ENCODE assay signal across 1 cellular context in the genomic region with DNA sequence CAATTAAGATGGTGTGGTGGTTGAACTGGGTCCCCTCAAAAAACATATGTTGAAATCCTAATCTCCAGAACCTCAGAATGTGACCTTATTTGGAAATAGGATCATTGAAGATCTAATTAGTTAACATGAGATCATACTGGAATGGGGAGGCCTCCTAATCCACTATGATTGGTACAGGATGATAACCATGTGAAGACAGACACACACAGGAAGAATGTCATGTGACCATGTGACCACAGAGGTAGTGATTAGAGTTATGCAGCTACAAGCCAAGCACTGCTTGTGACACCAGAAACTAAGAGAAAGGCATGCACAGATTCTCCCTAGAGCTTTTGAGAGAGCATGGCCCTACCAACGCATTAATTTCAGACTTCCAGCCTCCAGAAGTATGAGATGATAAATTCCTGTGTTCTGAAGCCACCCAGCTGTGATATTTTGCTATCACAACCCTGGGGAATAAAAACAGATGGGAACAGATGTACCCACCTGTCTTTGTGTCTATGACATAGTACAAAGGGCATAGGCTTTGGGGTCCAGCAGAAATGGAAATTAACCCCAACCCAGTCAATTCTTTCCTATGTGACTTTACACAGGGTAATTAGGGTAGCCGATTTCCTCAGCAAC.
A peak's percentile ranks its signal among the peaks of the same experiment; 100 is the strongest.
TF ChIP-seq lines count a peak whose summit lies in the region.

No MANE protein-coding gene starts in this region.

TF ChIP-seq in K562, 482 proteins besides CTCF, POLR2A, EP300 and RAD21 (continued from another document and continues in another):
- TF ChIP-seq ZBTB43 (CRISPR knock-in tag; IDR thresholded peaks at IDR 0.05): no peak
- peak; percentile 78 for TF ChIP-seq ZNF175 (CRISPR knock-in tag; IDR thresholded peaks at IDR 0.05; ENCODE audit: low read depth)
- TF ChIP-seq ZNF668 (CRISPR knock-in tag; IDR thresholded peaks at IDR 0.05): no peak
- TF ChIP-seq, protein P1, sequence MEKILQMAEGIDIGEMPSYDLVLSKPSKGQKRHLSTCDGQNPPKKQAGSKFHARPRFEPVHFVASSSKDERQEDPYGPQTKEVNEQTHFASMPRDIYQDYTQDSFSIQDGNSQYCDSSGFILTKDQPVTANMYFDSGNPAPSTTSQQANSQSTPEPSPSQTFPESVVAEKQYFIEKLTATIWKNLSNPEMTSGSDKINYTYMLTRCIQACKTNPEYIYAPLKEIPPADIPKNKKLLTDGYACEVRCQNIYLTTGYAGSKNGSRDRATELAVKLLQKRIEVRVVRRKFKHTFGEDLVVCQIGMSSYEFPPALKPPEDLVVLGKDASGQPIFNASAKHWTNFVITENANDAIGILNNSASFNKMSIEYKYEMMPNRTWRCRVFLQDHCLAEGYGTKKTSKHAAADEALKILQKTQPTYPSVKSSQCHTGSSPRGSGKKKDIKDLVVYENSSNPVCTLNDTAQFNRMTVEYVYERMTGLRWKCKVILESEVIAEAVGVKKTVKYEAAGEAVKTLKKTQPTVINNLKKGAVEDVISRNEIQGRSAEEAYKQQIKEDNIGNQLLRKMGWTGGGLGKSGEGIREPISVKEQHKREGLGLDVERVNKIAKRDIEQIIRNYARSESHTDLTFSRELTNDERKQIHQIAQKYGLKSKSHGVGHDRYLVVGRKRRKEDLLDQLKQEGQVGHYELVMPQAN (IDR thresholded peaks at IDR 0.05; ENCODE audit: borderline replicate concordance): no peak
- TF ChIP-seq ZNF75A (CRISPR knock-in tag; IDR thresholded peaks at IDR 0.05): no peak
- TF ChIP-seq JUND (IDR thresholded peaks at IDR 0.05; ENCODE audit: borderline replicate concordance, low read depth, low read length): 0 out of 2 replicates have a peak, but pooled peaks have one; percentile 56
- TF ChIP-seq JUND (tag; IDR thresholded peaks at IDR 0.05; ENCODE audit: borderline replicate concordance, low read depth, low read length): peak; percentile 22; the same call in 1 of the 3 replicates
- TF ChIP-seq NCOR1 (IDR thresholded peaks at IDR 0.05): no peak
- TF ChIP-seq KAT2B (IDR thresholded peaks at IDR 0.05; ENCODE audit: low read depth, low read length): no peak
- TF ChIP-seq, protein P2, sequence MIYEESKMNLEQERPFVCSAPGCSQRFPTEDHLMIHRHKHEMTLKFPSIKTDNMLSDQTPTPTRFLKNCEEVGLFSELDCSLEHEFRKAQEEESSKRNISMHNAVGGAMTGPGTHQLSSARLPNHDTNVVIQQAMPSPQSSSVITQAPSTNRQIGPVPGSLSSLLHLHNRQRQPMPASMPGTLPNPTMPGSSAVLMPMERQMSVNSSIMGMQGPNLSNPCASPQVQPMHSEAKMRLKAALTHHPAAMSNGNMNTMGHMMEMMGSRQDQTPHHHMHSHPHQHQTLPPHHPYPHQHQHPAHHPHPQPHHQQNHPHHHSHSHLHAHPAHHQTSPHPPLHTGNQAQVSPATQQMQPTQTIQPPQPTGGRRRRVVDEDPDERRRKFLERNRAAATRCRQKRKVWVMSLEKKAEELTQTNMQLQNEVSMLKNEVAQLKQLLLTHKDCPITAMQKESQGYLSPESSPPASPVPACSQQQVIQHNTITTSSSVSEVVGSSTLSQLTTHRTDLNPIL (CRISPR knock-in tag; IDR thresholded peaks at IDR 0.05): no peak
- TF ChIP-seq MTA3 (IDR thresholded peaks at IDR 0.05; ENCODE audit: borderline replicate concordance): no peak
- TF ChIP-seq TFE3 (CRISPR knock-in tag; IDR thresholded peaks at IDR 0.05): peak; percentile 98
- no peak for TF ChIP-seq TRIM25 (IDR thresholded peaks at IDR 0.05; ENCODE audit: borderline replicate concordance)
- TF ChIP-seq MYBL2 (IDR thresholded peaks at IDR 0.05; ENCODE audit: low read depth): no peak
- TF ChIP-seq MYBL2 (CRISPR knock-in tag; IDR thresholded peaks at IDR 0.05; ENCODE audit: borderline replicate concordance): no peak
- TF ChIP-seq ZNF76 (CRISPR knock-in tag; IDR thresholded peaks at IDR 0.05; ENCODE audit: borderline replicate concordance): no peak
- no peak for TF ChIP-seq MBD2 (IDR thresholded peaks at IDR 0.05; ENCODE audit: borderline replicate concordance, low read depth)
- no peak for TF ChIP-seq MTA1 (IDR thresholded peaks at IDR 0.05; ENCODE audit: borderline replicate concordance)
- no peak for TF ChIP-seq HOXB6 (CRISPR knock-in tag; IDR thresholded peaks at IDR 0.05; ENCODE audit: borderline replicate concordance)
- no peak for TF ChIP-seq TAF15 (IDR thresholded peaks at IDR 0.05; ENCODE audit: low read depth, low read length)
- TF ChIP-seq ETV6 (IDR thresholded peaks at IDR 0.05; ENCODE audit: borderline replicate concordance in 1 of 2, low read depth in 2 of 2, low read length in 1 of 2): no peak
- no peak for TF ChIP-seq ETV6 (CRISPR knock-in tag; IDR thresholded peaks at IDR 0.05; ENCODE audit: borderline replicate concordance)
- TF ChIP-seq, protein P3, sequence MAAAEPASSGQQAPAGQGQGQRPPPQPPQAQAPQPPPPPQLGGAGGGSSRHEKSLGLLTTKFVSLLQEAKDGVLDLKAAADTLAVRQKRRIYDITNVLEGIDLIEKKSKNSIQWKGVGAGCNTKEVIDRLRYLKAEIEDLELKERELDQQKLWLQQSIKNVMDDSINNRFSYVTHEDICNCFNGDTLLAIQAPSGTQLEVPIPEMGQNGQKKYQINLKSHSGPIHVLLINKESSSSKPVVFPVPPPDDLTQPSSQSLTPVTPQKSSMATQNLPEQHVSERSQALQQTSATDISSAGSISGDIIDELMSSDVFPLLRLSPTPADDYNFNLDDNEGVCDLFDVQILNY (CRISPR knock-in tag; IDR thresholded peaks at IDR 0.05): no peak
- TF ChIP-seq GTF3C2 (IDR thresholded peaks at IDR 0.05; ENCODE audit: borderline replicate concordance, extremely low read depth, insufficient read length): no peak
- TF ChIP-seq SPI1 (IDR thresholded peaks at IDR 0.05; ENCODE audit: borderline replicate concordance, low read depth, low read length): no peak
- TF ChIP-seq TCF7L2 (IDR thresholded peaks at IDR 0.05; ENCODE audit: low read depth, low read length): no peak
- TF ChIP-seq PPARD (CRISPR knock-in tag; IDR thresholded peaks at IDR 0.05): no peak
- TF ChIP-seq, protein P4, sequence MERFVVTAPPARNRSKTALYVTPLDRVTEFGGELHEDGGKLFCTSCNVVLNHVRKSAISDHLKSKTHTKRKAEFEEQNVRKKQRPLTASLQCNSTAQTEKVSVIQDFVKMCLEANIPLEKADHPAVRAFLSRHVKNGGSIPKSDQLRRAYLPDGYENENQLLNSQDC (CRISPR knock-in tag; IDR thresholded peaks at IDR 0.05): no peak
- no peak for TF ChIP-seq ZNF316 (IDR thresholded peaks at IDR 0.05)
- no peak for TF ChIP-seq PHF8 (IDR thresholded peaks at IDR 0.05; ENCODE audit: borderline replicate concordance, low read length)
- no peak for TF ChIP-seq C11orf30 (IDR thresholded peaks at IDR 0.05; ENCODE audit: low read depth)
- TF ChIP-seq ZEB2 (IDR thresholded peaks at IDR 0.05): no peak
- no peak for TF ChIP-seq MAFG (tag; conservative IDR thresholded peaks at IDR 0.05)
- no peak for TF ChIP-seq SNAPC5 (CRISPR knock-in tag; IDR thresholded peaks at IDR 0.05)
- TF ChIP-seq UBTF (IDR thresholded peaks at IDR 0.05; ENCODE audit: borderline replicate concordance in 1 of 2, low read depth in 2 of 2, low read length in 2 of 2): no peak
- TF ChIP-seq E2F3 (CRISPR knock-in tag; IDR thresholded peaks at IDR 0.05): no peak
- TF ChIP-seq SREBF2 (CRISPR knock-in tag; IDR thresholded peaks at IDR 0.05): no peak
- TF ChIP-seq MCM7 (IDR thresholded peaks at IDR 0.05): no peak
- TF ChIP-seq ZNF780A (CRISPR knock-in tag; IDR thresholded peaks at IDR 0.05): no peak
- TF ChIP-seq ESRRA (IDR thresholded peaks at IDR 0.05; ENCODE audit: borderline replicate concordance, low read depth): peak; percentile 58; the same call in 1 of the 2 replicates
- TF ChIP-seq, protein P5, sequence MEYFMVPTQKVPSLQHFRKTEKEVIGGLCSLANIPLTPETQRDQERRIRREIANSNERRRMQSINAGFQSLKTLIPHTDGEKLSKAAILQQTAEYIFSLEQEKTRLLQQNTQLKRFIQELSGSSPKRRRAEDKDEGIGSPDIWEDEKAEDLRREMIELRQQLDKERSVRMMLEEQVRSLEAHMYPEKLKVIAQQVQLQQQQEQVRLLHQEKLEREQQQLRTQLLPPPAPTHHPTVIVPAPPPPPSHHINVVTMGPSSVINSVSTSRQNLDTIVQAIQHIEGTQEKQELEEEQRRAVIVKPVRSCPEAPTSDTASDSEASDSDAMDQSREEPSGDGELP (CRISPR knock-in tag; IDR thresholded peaks at IDR 0.05; ENCODE audit: borderline replicate concordance): no peak
- no peak for TF ChIP-seq ZNF444 (CRISPR knock-in tag; IDR thresholded peaks at IDR 0.05)
- TF ChIP-seq ZNF717 (CRISPR knock-in tag; IDR thresholded peaks at IDR 0.05): no peak
- TF ChIP-seq PCBP2 (IDR thresholded peaks at IDR 0.05; ENCODE audit: low read depth, low read length, poor library complexity, severe bottlenecking): no peak
- TF ChIP-seq PRMT5 (CRISPR knock-in tag; IDR thresholded peaks at IDR 0.05): no peak
- TF ChIP-seq PURB (CRISPR knock-in tag; IDR thresholded peaks at IDR 0.05; ENCODE audit: low read depth): no peak
- no peak for TF ChIP-seq HNRNPK (IDR thresholded peaks at IDR 0.05; ENCODE audit: low read depth, low read length, poor library complexity, severe bottlenecking)
- no peak for TF ChIP-seq U2AF1 (optimal IDR thresholded peaks at IDR 0.05; ENCODE audit: low read depth, low read length)
